11 cellular contexts compared by ENCODE assay signal in the genomic region with DNA sequence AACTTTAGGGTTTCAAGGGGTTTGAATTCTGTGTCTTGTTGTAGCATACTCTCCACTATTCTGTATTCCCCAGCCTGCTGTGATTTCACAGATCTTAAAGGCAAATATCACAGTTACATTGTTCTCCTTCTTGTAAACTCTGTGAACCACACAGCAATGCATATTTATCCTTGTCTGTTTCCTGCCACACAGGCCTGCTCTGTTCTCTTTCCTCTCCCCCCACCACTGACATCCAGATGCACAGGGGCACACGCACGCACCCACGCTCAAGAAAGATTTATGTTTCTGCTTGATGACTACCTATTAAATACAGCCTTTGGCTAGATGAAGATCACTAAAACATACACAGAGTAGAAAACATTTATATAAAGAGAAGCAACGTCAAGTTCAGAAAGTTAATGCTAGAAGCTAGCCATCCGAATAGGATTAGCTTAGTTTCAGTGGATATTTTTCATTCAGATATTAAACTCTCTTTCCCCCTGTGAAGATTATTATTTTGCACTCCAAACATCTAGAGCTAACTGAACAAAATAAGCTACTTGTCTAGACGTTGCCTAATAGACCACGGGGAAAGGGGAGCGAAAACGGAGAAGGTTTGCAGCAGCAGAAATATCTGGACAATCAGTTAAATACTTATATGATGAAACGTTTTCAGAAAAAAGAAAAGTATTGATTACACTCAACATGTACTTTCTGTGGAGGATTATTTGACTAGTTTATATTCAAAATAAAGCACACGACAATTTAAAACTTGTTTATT.
A peak's percentile ranks its signal among the peaks of the same experiment; 100 is the strongest.
DNase-seq lines count a peak whose midpoint lies in the region; TF ChIP-seq lines count a peak whose summit lies in the region.
"Had no signal": no experiment of that assay in that cellular context is flagged by ENCODE, and none has a peak within 500 bp of the region (broad histone marks: within the 10 kb centered on the region; RNA-seq: fewer than 3 reads in every experiment).

No MANE protein-coding gene starts in this region.

- no peak for TF ChIP-seq POLR2A in esophagus squamous epithelium (IDR thresholded peaks at IDR 0.05)

- H3K4me3 Mint-ChIP-seq in activated T-helper 1 cell treated with anti-CD3 and anti-CD28 coated beads, Interleukin-12 subunit alpha, Interleukin-12 subunit beta, Interleukin-2, Interleukin-4 antibody, amounts not matched to agents 30 ng/mL and 10 ng/mL and 1 ng/mL, durations not matched to agents 14 hours and 24 hours and 36 hours, result no peak overlapping the region

- H3K4me1 Mint-ChIP-seq in activated T-helper 1 cell treated with anti-CD3 and anti-CD28 coated beads, Interleukin-12 subunit alpha, Interleukin-12 subunit beta, Interleukin-2, Interleukin-4 antibody, amounts not matched to agents 30 ng/mL and 10 ng/mL and 1 ng/mL, durations not matched to agents 14 hours and 24 hours and 36 hours (ENCODE audit: low read depth), result no peaks in the 10 kb centered on the region

- H3K9me3 Mint-ChIP-seq in activated T-helper 1 cell treated with anti-CD3 and anti-CD28 coated beads, Interleukin-12 subunit alpha, Interleukin-12 subunit beta, Interleukin-2, Interleukin-4 antibody, amounts not matched to agents 30 ng/mL and 10 ng/mL and 1 ng/mL, durations not matched to agents 14 hours and 24 hours and 36 hours, result no peaks in the 10 kb centered on the region

- POLR2A ChIA-PET in HEK293T (lab: Yijun Ruan, JAX), result no interaction called here

- no peaks in the 10 kb centered on the region for H3K27me3 Mint-ChIP-seq in activated T-helper 1 cell treated with anti-CD3 and anti-CD28 coated beads, Interleukin-12 subunit alpha, Interleukin-12 subunit beta, Interleukin-2, Interleukin-4 antibody, amounts not matched to agents 30 ng/mL and 10 ng/mL and 1 ng/mL, durations not matched to agents 14 hours and 24 hours and 36 hours (ENCODE audit: insufficient read depth)

- H3K27ac Mint-ChIP-seq in activated T-helper 1 cell treated with anti-CD3 and anti-CD28 coated beads, Interleukin-12 subunit alpha, Interleukin-12 subunit beta, Interleukin-2, Interleukin-4 antibody, amounts not matched to agents 30 ng/mL and 10 ng/mL and 1 ng/mL, durations not matched to agents 14 hours and 24 hours and 36 hours, result no peak overlapping the region

- 40 to 62% methylated on average over 11 of the region's 11 CpGs for WGBS in esophagus squamous epithelium, 2 donors

- no peaks in the 10 kb centered on the region for H3K9me3 ChIP-seq in stomach smooth muscle (ENCODE audit: control insufficient read depth in 2 of 2, low read length in 2 of 2)
- H3K9me3 ChIP-seq in esophagus squamous epithelium, result no peaks in the 10 kb centered on the region

- intact Hi-C loops in activated T-helper 1 cell treated with anti-CD3 and anti-CD28 coated beads, Interleukin-12 subunit alpha, Interleukin-12 subunit beta, Interleukin-2, Interleukin-4 antibody, amounts not matched to agents 30 ng/mL and 10 ng/mL and 1 ng/mL, durations not matched to agents 14 hours and 24 hours and 36 hours (cut with micrococcal nuclease), result no loop called here
- intact Hi-C loops in esophagus squamous epithelium (cut with DNase I), result no loop called here

- CTCF ChIA-PET in HEK293T (lab: Yijun Ruan, JAX), result interaction anchor here (0.6 kb wide), 1 partner anchor 101 kb away, joined by 3 read pairs; no protein-coding TSS in a partner anchor

- H3K9ac ChIP-seq in stomach smooth muscle (ENCODE audit: low read length in 2 of 2), result no peak overlapping the region

- no peaks in the 10 kb centered on the region for H3K4me1 ChIP-seq in stomach smooth muscle (ENCODE audit: control insufficient read depth, insufficient read depth, low read length)
- H3K4me1 ChIP-seq in esophagus squamous epithelium, result no peaks in the 10 kb centered on the region

- DNase-seq in HEK293T (ENCODE audit: extremely low spot score) (peak; percentile 37), amniotic epithelial cell (ENCODE audit: low read depth) (peak; percentile 92), islet precursor cell (peak; percentile 82), AG08395 (ENCODE audit: low spot score) (no peak), NCI-H187 treated with DMSO at 0.1 percent for 48 hours (lab: John Stamatoyannopoulos, UW) (no peak), esophagus squamous epithelium (lab: John Stamatoyannopoulos, UW) (no peak)
- DNase-seq in activated T-helper 1 cell treated with anti-CD3 and anti-CD28 coated beads, Interleukin-12 subunit alpha, Interleukin-12 subunit beta, Interleukin-2, Interleukin-4 antibody, amounts not matched to agents 30 ng/mL and 10 ng/mL and 1 ng/mL, durations not matched to agents 14 hours and 24 hours and 36 hours (ENCODE audit: low spot score), result no peak
- DNase-seq: effector memory CD4-positive, alpha-beta T cell; occipital lobe; T-helper 1 cell had no signal

- no peak for TF ChIP-seq CTCF in esophagus squamous epithelium (IDR thresholded peaks at IDR 0.05)

- H3K4me3 ChIP-seq in stomach smooth muscle (ENCODE audit: low read length in 2 of 2), result peak overlapping the region in 1 of 2 donors; percentile 21
- no peak overlapping the region for H3K4me3 ChIP-seq in esophagus squamous epithelium

- H3K27ac ChIP-seq in stomach smooth muscle (ENCODE audit: low read length), result peak overlapping the region; percentile 7
- H3K27ac ChIP-seq in esophagus squamous epithelium, result no peak overlapping the region

- no peaks in the 10 kb centered on the region for H3K36me3 Mint-ChIP-seq in activated T-helper 1 cell treated with anti-CD3 and anti-CD28 coated beads, Interleukin-12 subunit alpha, Interleukin-12 subunit beta, Interleukin-2, Interleukin-4 antibody, amounts not matched to agents 30 ng/mL and 10 ng/mL and 1 ng/mL, durations not matched to agents 14 hours and 24 hours and 36 hours (ENCODE audit: low read depth)

- H3K36me3 ChIP-seq in stomach smooth muscle (ENCODE audit: control insufficient read depth in 2 of 2, insufficient read depth in 2 of 2, low read length in 2 of 2) (no peaks in the 10 kb centered on the region), esophagus squamous epithelium (no peaks in the 10 kb centered on the region)

- H3K27me3 ChIP-seq in stomach smooth muscle (ENCODE audit: control insufficient read depth in 1 of 2, insufficient read depth in 2 of 2, low read length in 2 of 2) (no peaks in the 10 kb centered on the region), esophagus squamous epithelium (no peaks in the 10 kb centered on the region)

TF ChIP-seq in HEK293T, 16 proteins besides CTCF, POLR2A, EP300 and RAD21:
- no peak for TF ChIP-seq LEF1 (IDR thresholded peaks at IDR 0.05; ENCODE audit: borderline replicate concordance)
- TF ChIP-seq NFRKB (IDR thresholded peaks at IDR 0.05), result no peak
- TF ChIP-seq PKNOX1 (IDR thresholded peaks at IDR 0.05), result peak; percentile 90
- TF ChIP-seq FOXA1 (IDR thresholded peaks at IDR 0.05), result no peak
- no peak for TF ChIP-seq BHLHE40 (IDR thresholded peaks at IDR 0.05; ENCODE audit: borderline replicate concordance)
- no peak for TF ChIP-seq HDGF (IDR thresholded peaks at IDR 0.05; ENCODE audit: borderline replicate concordance)
- peak; percentile 66 for TF ChIP-seq ARNT (IDR thresholded peaks at IDR 0.05)
- TF ChIP-seq SP1 (IDR thresholded peaks at IDR 0.05), result no peak
- TF ChIP-seq FOXK2 (IDR thresholded peaks at IDR 0.05), result no peak
- peak; percentile 32; the same call in 1 of the 2 replicates for TF ChIP-seq CTBP1 (IDR thresholded peaks at IDR 0.05; ENCODE audit: borderline replicate concordance)
- TF ChIP-seq L3MBTL2 (conservative IDR thresholded peaks at IDR 0.05), result no peak
- no peak for TF ChIP-seq ELF4 (IDR thresholded peaks at IDR 0.05)
- no peak for TF ChIP-seq TARDBP (IDR thresholded peaks at IDR 0.05)
- TF ChIP-seq FOXM1 (IDR thresholded peaks at IDR 0.05; ENCODE audit: borderline replicate concordance), result no peak
- TF ChIP-seq ZNF384 (IDR thresholded peaks at IDR 0.05), result no peak

Comparison
In these comparisons a context has a peak if more than half of its experiments do, and no peak if none do; other contexts are left out.
1. DNase-seq: peak in HEK293T (single experiment), amniotic epithelial cell (single experiment) and islet precursor cell (single experiment); none in activated T-helper 1 cell treated with anti-CD3 and anti-CD28 coated beads, Interleukin-12 subunit alpha, Interleukin-12 subunit beta, Interleukin-2, Interleukin-4 antibody, amounts not matched to agents 30 ng/mL and 10 ng/mL and 1 ng/mL, durations not matched to agents 14 hours and 24 hours and 36 hours (single experiment), AG08395 (single experiment), NCI-H187 treated with DMSO at 0.1 percent for 48 hours (single experiment) and esophagus squamous epithelium (single experiment).